1 cellular context compared by ENCODE assay signal in the genomic region with DNA sequence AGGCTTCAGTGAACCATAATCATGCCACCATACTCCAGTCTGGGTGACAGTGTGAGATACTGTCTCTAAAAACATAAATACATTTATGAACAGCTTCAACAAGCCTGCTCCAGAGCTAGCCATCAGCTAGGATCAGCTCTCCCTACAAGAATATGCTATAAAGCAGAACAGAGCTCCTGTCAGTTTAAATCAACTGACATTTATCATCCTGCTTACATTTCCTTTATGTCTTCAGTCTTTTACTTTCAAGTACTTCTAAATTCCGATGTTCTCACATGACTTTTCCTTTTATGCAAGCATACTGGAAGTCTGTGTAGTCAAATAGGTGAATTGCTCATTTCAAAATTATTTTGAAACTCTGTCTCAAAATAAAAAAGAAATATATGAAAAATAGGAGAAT.
A peak's percentile ranks its signal among the peaks of the same experiment; 100 is the strongest.
TF ChIP-seq lines count a peak whose summit lies in the region.

No MANE protein-coding gene starts in this region.

TF ChIP-seq in SK-N-SH, 30 proteins besides CTCF, POLR2A, EP300 and RAD21 (continued from another document):
- TF ChIP-seq FOXM1 (IDR thresholded peaks at IDR 0.05; ENCODE audit: low read depth) (peak; percentile 66), MEF2A (IDR thresholded peaks at IDR 0.05; ENCODE audit: borderline replicate concordance, low read depth) (no peak; the same call in 1 of the 2 replicates), FOXJ3 (CRISPR knock-in tag; IDR thresholded peaks at IDR 0.05) (no peak), RXRA (IDR thresholded peaks at IDR 0.05; ENCODE audit: borderline replicate concordance, low read depth) (peak; percentile 60; the same call in 1 of the 2 replicates), GATA2 (CRISPR knock-in tag; IDR thresholded peaks at IDR 0.05) (0 out of 2 replicates have a peak, but pooled peaks have one; percentile 9), SIN3A (IDR thresholded peaks at IDR 0.05; ENCODE audit: borderline replicate concordance, low read depth, low read length) (peak; percentile 93), YY1 (IDR thresholded peaks at IDR 0.05; ENCODE audit: low read depth) (0 out of 2 replicates have a peak, but pooled peaks have one; percentile 27), TCF12 (IDR thresholded peaks at IDR 0.05) (peak; percentile 99), POLR2AphosphoS5 (IDR thresholded peaks at IDR 0.05; ENCODE audit: low read depth, low read length) (peak; percentile 97), ELF1 (IDR thresholded peaks at IDR 0.05) (no peak), RFX5 (IDR thresholded peaks at IDR 0.05; ENCODE audit: low read length) (no peak), SMC3 (IDR thresholded peaks at IDR 0.05; ENCODE audit: low read depth, low read length) (no peak), MXI1 (IDR thresholded peaks at IDR 0.05; ENCODE audit: low read depth, low read length) (no peak), TEAD4 (IDR thresholded peaks at IDR 0.05; ENCODE audit: borderline replicate concordance, insufficient read depth) (peak; percentile 84; the same call in 1 of the 2 replicates), RCOR1 (IDR thresholded peaks at IDR 0.05; ENCODE audit: low read length) (peak; percentile 48; the same call in 1 of the 2 replicates), FOSL2 (IDR thresholded peaks at IDR 0.05; ENCODE audit: borderline replicate concordance, low read depth) (peak; percentile 12; the same call in 1 of the 2 replicates), EZH2phosphoT487 (IDR thresholded peaks at IDR 0.05; ENCODE audit: borderline replicate concordance, low read depth) (no peak)
- TF ChIP-seq, protein P1, sequence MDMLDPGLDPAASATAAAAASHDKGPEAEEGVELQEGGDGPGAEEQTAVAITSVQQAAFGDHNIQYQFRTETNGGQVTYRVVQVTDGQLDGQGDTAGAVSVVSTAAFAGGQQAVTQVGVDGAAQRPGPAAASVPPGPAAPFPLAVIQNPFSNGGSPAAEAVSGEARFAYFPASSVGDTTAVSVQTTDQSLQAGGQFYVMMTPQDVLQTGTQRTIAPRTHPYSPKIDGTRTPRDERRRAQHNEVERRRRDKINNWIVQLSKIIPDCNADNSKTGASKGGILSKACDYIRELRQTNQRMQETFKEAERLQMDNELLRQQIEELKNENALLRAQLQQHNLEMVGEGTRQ (IDR thresholded peaks at IDR 0.05; ENCODE audit: borderline replicate concordance, low read depth, low read length): no peak
- TF ChIP-seq, protein P2, sequence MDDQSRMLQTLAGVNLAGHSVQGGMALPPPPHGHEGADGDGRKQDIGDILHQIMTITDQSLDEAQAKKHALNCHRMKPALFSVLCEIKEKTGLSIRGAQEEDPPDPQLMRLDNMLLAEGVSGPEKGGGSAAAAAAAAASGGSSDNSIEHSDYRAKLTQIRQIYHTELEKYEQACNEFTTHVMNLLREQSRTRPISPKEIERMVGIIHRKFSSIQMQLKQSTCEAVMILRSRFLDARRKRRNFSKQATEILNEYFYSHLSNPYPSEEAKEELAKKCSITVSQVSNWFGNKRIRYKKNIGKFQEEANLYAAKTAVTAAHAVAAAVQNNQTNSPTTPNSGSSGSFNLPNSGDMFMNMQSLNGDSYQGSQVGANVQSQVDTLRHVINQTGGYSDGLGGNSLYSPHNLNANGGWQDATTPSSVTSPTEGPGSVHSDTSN (IDR thresholded peaks at IDR 0.05): peak; percentile 99
- TF ChIP-seq, protein P3, sequence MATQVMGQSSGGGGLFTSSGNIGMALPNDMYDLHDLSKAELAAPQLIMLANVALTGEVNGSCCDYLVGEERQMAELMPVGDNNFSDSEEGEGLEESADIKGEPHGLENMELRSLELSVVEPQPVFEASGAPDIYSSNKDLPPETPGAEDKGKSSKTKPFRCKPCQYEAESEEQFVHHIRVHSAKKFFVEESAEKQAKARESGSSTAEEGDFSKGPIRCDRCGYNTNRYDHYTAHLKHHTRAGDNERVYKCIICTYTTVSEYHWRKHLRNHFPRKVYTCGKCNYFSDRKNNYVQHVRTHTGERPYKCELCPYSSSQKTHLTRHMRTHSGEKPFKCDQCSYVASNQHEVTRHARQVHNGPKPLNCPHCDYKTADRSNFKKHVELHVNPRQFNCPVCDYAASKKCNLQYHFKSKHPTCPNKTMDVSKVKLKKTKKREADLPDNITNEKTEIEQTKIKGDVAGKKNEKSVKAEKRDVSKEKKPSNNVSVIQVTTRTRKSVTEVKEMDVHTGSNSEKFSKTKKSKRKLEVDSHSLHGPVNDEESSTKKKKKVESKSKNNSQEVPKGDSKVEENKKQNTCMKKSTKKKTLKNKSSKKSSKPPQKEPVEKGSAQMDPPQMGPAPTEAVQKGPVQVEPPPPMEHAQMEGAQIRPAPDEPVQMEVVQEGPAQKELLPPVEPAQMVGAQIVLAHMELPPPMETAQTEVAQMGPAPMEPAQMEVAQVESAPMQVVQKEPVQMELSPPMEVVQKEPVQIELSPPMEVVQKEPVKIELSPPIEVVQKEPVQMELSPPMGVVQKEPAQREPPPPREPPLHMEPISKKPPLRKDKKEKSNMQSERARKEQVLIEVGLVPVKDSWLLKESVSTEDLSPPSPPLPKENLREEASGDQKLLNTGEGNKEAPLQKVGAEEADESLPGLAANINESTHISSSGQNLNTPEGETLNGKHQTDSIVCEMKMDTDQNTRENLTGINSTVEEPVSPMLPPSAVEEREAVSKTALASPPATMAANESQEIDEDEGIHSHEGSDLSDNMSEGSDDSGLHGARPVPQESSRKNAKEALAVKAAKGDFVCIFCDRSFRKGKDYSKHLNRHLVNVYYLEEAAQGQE (IDR thresholded peaks at IDR 0.05; ENCODE audit: low read depth, low read length): 0 out of 2 replicates have a peak, but pooled peaks have one; percentile 15
- TF ChIP-seq, protein P4, sequence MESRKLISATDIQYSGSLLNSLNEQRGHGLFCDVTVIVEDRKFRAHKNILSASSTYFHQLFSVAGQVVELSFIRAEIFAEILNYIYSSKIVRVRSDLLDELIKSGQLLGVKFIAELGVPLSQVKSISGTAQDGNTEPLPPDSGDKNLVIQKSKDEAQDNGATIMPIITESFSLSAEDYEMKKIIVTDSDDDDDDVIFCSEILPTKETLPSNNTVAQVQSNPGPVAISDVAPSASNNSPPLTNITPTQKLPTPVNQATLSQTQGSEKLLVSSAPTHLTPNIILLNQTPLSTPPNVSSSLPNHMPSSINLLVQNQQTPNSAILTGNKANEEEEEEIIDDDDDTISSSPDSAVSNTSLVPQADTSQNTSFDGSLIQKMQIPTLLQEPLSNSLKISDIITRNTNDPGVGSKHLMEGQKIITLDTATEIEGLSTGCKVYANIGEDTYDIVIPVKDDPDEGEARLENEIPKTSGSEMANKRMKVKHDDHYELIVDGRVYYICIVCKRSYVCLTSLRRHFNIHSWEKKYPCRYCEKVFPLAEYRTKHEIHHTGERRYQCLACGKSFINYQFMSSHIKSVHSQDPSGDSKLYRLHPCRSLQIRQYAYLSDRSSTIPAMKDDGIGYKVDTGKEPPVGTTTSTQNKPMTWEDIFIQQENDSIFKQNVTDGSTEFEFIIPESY (IDR thresholded peaks at IDR 0.05; ENCODE audit: borderline replicate concordance, low read depth): 0 out of 2 replicates have a peak, but pooled peaks have one; percentile 24
